In genomic region chr11:71604798-71605488, GRCh38 we compare ENCODE assay signal across 12 cellular contexts. TPM values are rescaled to one million over a fixed set of nuclear protein-coding genes. Genes with fewer than 3 reads are reported as not detected.
DNase-seq lines count a peak whose midpoint lies in the region; ATAC-seq and TF ChIP-seq lines count a peak whose summit lies in the region.
"Not testable (repeated sequence)": the region's sequence is repeated elsewhere in the genome, so short reads cannot be mapped to it uniquely, and the experiment has no call there.
"Had no signal": no experiment of that assay in that cellular context is flagged by ENCODE, and none has a peak within 500 bp of the region (broad histone marks: within the 10 kb centered on the region; RNA-seq: fewer than 3 reads in every experiment).

No MANE protein-coding gene starts in this region.

- H3K27me3 Mint-ChIP-seq in GM23338 (ENCODE audit: insufficient read depth, low read depth, poor library complexity) = peaks cover 41% of the 10 kb centered on the region
- peaks cover 20% of the 10 kb centered on the region for H3K27me3 Mint-ChIP-seq in activated CD8-positive, alpha-beta T cell treated with anti-CD3 and anti-CD28 coated beads for 36 hours
- not testable (repeated sequence) for H3K27me3 Mint-ChIP-seq in MCF 10A (ENCODE audit: insufficient read depth, unreplicated experiment)

- not testable (repeated sequence) for H3K9me3 Mint-ChIP-seq in GM23338; activated CD8-positive, alpha-beta T cell treated with anti-CD3 and anti-CD28 coated beads for 36 hours; MCF 10A (ENCODE audit: unreplicated experiment)

- H3K36me3 Mint-ChIP-seq in GM23338 (ENCODE audit: low read depth); activated CD8-positive, alpha-beta T cell treated with anti-CD3 and anti-CD28 coated beads for 36 hours (ENCODE audit: low read depth); MCF 10A (ENCODE audit: insufficient read depth, unreplicated experiment): not testable (repeated sequence)

- TF ChIP-seq CTCF in BJ (IDR thresholded peaks at IDR 0.05; ENCODE audit: insufficient read depth, low read depth, low read length) = peak; percentile 15; the same call in 1 of the 2 replicates
- TF ChIP-seq CTCF in GM23338 (conservative IDR thresholded peaks at IDR 0.05; ENCODE audit: low read depth in 2 of 2) = peak; percentile 43 to 49
- peak; percentile 61 for TF ChIP-seq CTCF in activated CD8-positive, alpha-beta T cell treated with anti-CD3 and anti-CD28 coated beads for 36 hours (IDR thresholded peaks at IDR 0.05)
- peak; percentile 31 for TF ChIP-seq CTCF in MCF 10A (IDR thresholded peaks at IDR 0.05; ENCODE audit: unreplicated experiment)
- peak; percentile 15 to 53 (median 30) for TF ChIP-seq CTCF in heart left ventricle (IDR thresholded peaks at IDR 0.05)
- TF ChIP-seq CTCF in osteoblast (IDR thresholded peaks at IDR 0.05; ENCODE audit: extremely low read depth, low read depth, low read length) = peak; percentile 17
- TF ChIP-seq CTCF in testis (IDR thresholded peaks at IDR 0.05) = not testable (repeated sequence)

- H3K27ac ChIP-seq in GM23338 (ENCODE audit: low read depth); heart left ventricle; osteoblast (ENCODE audit: low read depth, low read length); testis: not testable (repeated sequence)

- H3K4me1 Mint-ChIP-seq in GM23338; activated CD8-positive, alpha-beta T cell treated with anti-CD3 and anti-CD28 coated beads for 36 hours (ENCODE audit: low read depth); MCF 10A (ENCODE audit: insufficient read depth, unreplicated experiment): not testable (repeated sequence)

- 14 to 30% (median 21%) methylated on average over 6 to 15 of the region's 17 CpGs for WGBS in heart left ventricle, 4 donors
- 0 to 21% methylated on average over 1 to 14 of the region's 17 CpGs for WGBS in testis, 2 donors

- ATAC-seq in GM23338; activated CD8-positive, alpha-beta T cell treated with anti-CD3 and anti-CD28 coated beads for 36 hours; heart left ventricle: not testable (repeated sequence)

- intact Hi-C loops in activated CD8-positive, alpha-beta T cell treated with anti-CD3 and anti-CD28 coated beads for 36 hours (cut with micrococcal nuclease); MCF 10A (cut with micrococcal nuclease); heart left ventricle (cut with DNase I); testis (cut with DNase I; ENCODE audit: low total_unique reads): not testable (repeated sequence)

- H3K79me2 ChIP-seq in GM23338 (replicated peaks; ENCODE audit: insufficient read depth); osteoblast (ENCODE audit: insufficient read depth, low read length): not testable (repeated sequence)

- H2AFZ ChIP-seq in GM23338; osteoblast (ENCODE audit: low read length): not testable (repeated sequence)

- not testable (repeated sequence) for H3K27ac Mint-ChIP-seq in GM23338; activated CD8-positive, alpha-beta T cell treated with anti-CD3 and anti-CD28 coated beads for 36 hours; MCF 10A (ENCODE audit: low read depth, unreplicated experiment)

- POLR2A ChIA-PET in BJ (lab: Charles Lee); activated CD8-positive, alpha-beta T cell treated with anti-CD3 and anti-CD28 coated beads for 36 hours (lab: Charles Lee); MCF 10A (lab: Yijun Ruan, JAX): not testable (repeated sequence)

- not testable (repeated sequence) for H3K4me2 ChIP-seq in GM23338; osteoblast (ENCODE audit: insufficient read depth, low read length)

- H3K4me1 ChIP-seq in GM23338 (ENCODE audit: insufficient read depth); osteoblast (ENCODE audit: insufficient read depth, low read length); testis: not testable (repeated sequence)
- H3K4me1 ChIP-seq in heart left ventricle = peaks cover 0 to 12% (median 0%) of the 10 kb centered on the region in 12 donors

- not testable (repeated sequence) for H3K9me2 ChIP-seq in GM23338 (ENCODE audit: insufficient read depth)

- not testable (repeated sequence) for H3K4me3 ChIP-seq in BJ (ENCODE audit: low read depth, low read length); GM23338; heart left ventricle; osteoblast (ENCODE audit: insufficient read depth, low read length); testis

- not testable (repeated sequence) for H3K4me3 Mint-ChIP-seq in GM23338; activated CD8-positive, alpha-beta T cell treated with anti-CD3 and anti-CD28 coated beads for 36 hours; MCF 10A (ENCODE audit: unreplicated experiment)

- CTCF ChIA-PET in BJ (lab: Yijun Ruan, JAX) = not testable (repeated sequence)
- CTCF ChIA-PET in activated CD8-positive, alpha-beta T cell treated with anti-CD3 and anti-CD28 coated beads for 36 hours (lab: Charles Lee) = interaction anchor here (1.5 kb wide), 1 partner anchor 18 kb away, joined by 3 read pairs; no protein-coding TSS in a partner anchor
- CTCF ChIA-PET in MCF 10A (lab: Yijun Ruan, JAX) = interaction anchor here (0.6 kb wide), 1 partner anchor 27 kb away, joined by 3 read pairs; no protein-coding TSS in a partner anchor

- not testable (repeated sequence) for H3K36me3 ChIP-seq in BJ (ENCODE audit: control insufficient read depth, insufficient read depth, low read length); GM23338 (ENCODE audit: insufficient read depth); heart left ventricle; osteoblast (ENCODE audit: insufficient read depth, low read length); testis (ENCODE audit: low read depth, missing control alignments)

- not testable (repeated sequence) for H3F3A ChIP-seq in GM23338 (replicated peaks; ENCODE audit: low read depth)

- H4K20me1 ChIP-seq in GM23338 (replicated peaks; ENCODE audit: insufficient read depth); osteoblast (ENCODE audit: insufficient read depth, low read length): not testable (repeated sequence)

- H3K27me3 ChIP-seq in BJ (ENCODE audit: control insufficient read depth, insufficient read depth, low read length); osteoblast (ENCODE audit: insufficient read depth, low read length); testis: not testable (repeated sequence)
- H3K27me3 ChIP-seq in GM23338 (ENCODE audit: insufficient read depth) = peaks cover 31% of the 10 kb centered on the region
- H3K27me3 ChIP-seq in heart left ventricle = peaks cover 6 to 75% (median 24%) of the 10 kb centered on the region in 9 donors

- not testable (repeated sequence) for H3K9me3 ChIP-seq in heart left ventricle; osteoblast (ENCODE audit: low read depth, low read length); testis

- TF ChIP-seq POLR2A in heart left ventricle (IDR thresholded peaks at IDR 0.05); testis (IDR thresholded peaks at IDR 0.05): not testable (repeated sequence)

- not testable (repeated sequence) for DNase-seq in BJ (ENCODE audit: low read depth); GM23338 (ENCODE audit: low spot score); MCF 10A (ENCODE audit: unreplicated experiment); heart left ventricle
- DNase-seq in OCI-M1 (lab: John Stamatoyannopoulos, UW) (peak; percentile 71), osteoblast (ENCODE audit: insufficient read length, low spot score, missing footprints) (peak; percentile 37), testis (peak; percentile 36)
- DNase-seq in activated CD8-positive, alpha-beta T cell treated with anti-CD3 and anti-CD28 coated beads for 36 hours = peak; percentile 38

- BruUV-seq in MCF 10A (replicated peaks; lab: Mats Ljungman, UMichigan) = not testable (repeated sequence)

RNA-seq across cellular contexts. Expression of gene KRTAP5-11, which starts 22.3 kb away (rescaled TPM):
- not detected in 2 replicates for polyA plus RNA-seq in BJ (2011; rRNA removed)
- polyA minus RNA-seq in BJ (2011; rRNA and poly(A)+ RNA removed) = not detected in 2 replicates
- not detected in 2 replicates for total RNA-seq in GM23338 (2014; rRNA removed; shearing (Covaris generic))
- polyA plus RNA-seq in GM23338 (2016; fragmentation: Nextera tagmentation; extraction: Ambion mirVana) = not detected in 2 replicates
- not detected for total RNA-seq in activated CD8-positive, alpha-beta T cell treated with anti-CD3 and anti-CD28 coated beads for 36 hours
- total RNA-seq in MCF 10A (2022) = not detected in 2 replicates
- total RNA-seq in heart left ventricle = not detected
- not detected for polyA plus RNA-seq in heart left ventricle
- total RNA-seq in osteoblast = not detected in 2 replicates
- total RNA-seq in testis = not detected
- polyA plus RNA-seq in testis (ENCODE audit: insufficient read depth, low read depth, low replicate concordance) = not detected
- total RNA-seq: H7, kidney, mononuclear cell, uterus had no signal

RNA-seq across cellular contexts. Expression of gene KRTAP5-10, which starts 39.6 kb away (rescaled TPM):
- polyA plus RNA-seq in BJ (2011; rRNA removed) (0.06 TPM in 1 of 2 replicates, not detected in the other), GM23338 (2016; fragmentation: Nextera tagmentation; extraction: Ambion mirVana) (not detected in 2 replicates), heart left ventricle (not detected), testis (ENCODE audit: insufficient read depth, low read depth, low replicate concordance) (0.28 TPM)
- not detected in 2 replicates for polyA minus RNA-seq in BJ (2011; rRNA and poly(A)+ RNA removed)
- total RNA-seq in GM23338 (2014; rRNA removed; shearing (Covaris generic)) = not detected in 2 replicates
- not detected for total RNA-seq in activated CD8-positive, alpha-beta T cell treated with anti-CD3 and anti-CD28 coated beads for 36 hours
- total RNA-seq in MCF 10A (2022) (not detected in 2 replicates), heart left ventricle (not detected), osteoblast (0.36 TPM in 1 of 2 replicates, not detected in the other), testis (not detected)
- total RNA-seq: kidney, mononuclear cell had no signal

RNA-seq across cellular contexts. Expression of gene KRTAP5-9, which starts 56.7 kb away (rescaled TPM):
- polyA plus RNA-seq in BJ (2011; rRNA removed) (0.09 TPM in 1 of 2 replicates, not detected in the other), GM23338 (2016; fragmentation: Nextera tagmentation; extraction: Ambion mirVana) (0.24 TPM in 1 of 2 replicates, not detected in the other), heart left ventricle (not detected), testis (ENCODE audit: insufficient read depth, low read depth, low replicate concordance) (1.5 TPM)
- polyA minus RNA-seq in BJ (2011; rRNA and poly(A)+ RNA removed) = not detected in 2 replicates
- not detected in 2 replicates for total RNA-seq in GM23338 (2014; rRNA removed; shearing (Covaris generic))
- not detected for total RNA-seq in activated CD8-positive, alpha-beta T cell treated with anti-CD3 and anti-CD28 coated beads for 36 hours
- total RNA-seq in MCF 10A (2022) (not detected in 2 replicates), heart left ventricle (not detected), osteoblast (not detected in 2 replicates), testis (1 to 10 TPM; 1.4 to 3.6 TPM)
- total RNA-seq: H7, mononuclear cell, uterus had no signal
